Comparison of ENCODE assay signal across 16 cellular contexts in genomic region chr14:56815301-56815700, GRCh38. TPM values are rescaled to one million over a fixed set of nuclear protein-coding genes. Genes with fewer than 3 reads are reported as not detected.
DNase-seq lines count a peak whose midpoint lies in the region; ATAC-seq, FAIRE-seq and TF ChIP-seq lines count a peak whose summit lies in the region.
"Had no signal": no experiment of that assay in that cellular context is flagged by ENCODE, and none has a peak within 500 bp of the region (broad histone marks: within the 10 kb centered on the region; RNA-seq: fewer than 3 reads in every experiment).

No MANE protein-coding gene starts in this region.

- H3K9me3 ChIP-seq in astrocyte (ENCODE audit: insufficient read depth, low read depth, low read length) (no peaks in the 10 kb centered on the region), neural progenitor cell (ENCODE audit: low read depth) (no peaks in the 10 kb centered on the region)
- H3K9me3 ChIP-seq: Caco-2 had no signal

- no peaks in the 10 kb centered on the region for H3K4me1 Mint-ChIP-seq in astrocyte (ENCODE audit: low read depth, unreplicated experiment)
- H3K4me1 Mint-ChIP-seq in neural progenitor cell, result peaks cover 36% of the 10 kb centered on the region
- peaks cover 2 to 9% (median 6%) of the 10 kb centered on the region in 4 donors for H3K4me1 Mint-ChIP-seq in naive thymus-derived CD8-positive, alpha-beta T cell

- H2AFZ ChIP-seq in astrocyte (ENCODE audit: low read depth, low read length) (no peak overlapping the region), neural progenitor cell (replicated peaks) (no peak overlapping the region)
- H2AFZ ChIP-seq: GM23248 had no signal

- peaks cover 71% of the 10 kb centered on the region for H3K27me3 ChIP-seq in astrocyte (ENCODE audit: insufficient read depth, low read length)
- peaks cover 63% of the 10 kb centered on the region for H3K27me3 ChIP-seq in neural progenitor cell

- H3K9me3 Mint-ChIP-seq in astrocyte (ENCODE audit: unreplicated experiment) (peaks cover 5% of the 10 kb centered on the region), neural progenitor cell (no peaks in the 10 kb centered on the region)
- peaks cover 0 to 11% (median 1%) of the 10 kb centered on the region in 9 donors for H3K9me3 Mint-ChIP-seq in naive thymus-derived CD8-positive, alpha-beta T cell

- ATAC-seq in GM21367 (IDR thresholded peaks at IDR 0.05; ENCODE audit: unreplicated experiment), result no peak
- ATAC-seq in naive thymus-derived CD8-positive, alpha-beta T cell, result no peak

- TF ChIP-seq CTCF in astrocyte (IDR thresholded peaks at IDR 0.05; ENCODE audit: insufficient read depth, low read depth, low read length) (no peak), neural progenitor cell (IDR thresholded peaks at IDR 0.05) (no peak)

- H3K27ac Mint-ChIP-seq in astrocyte (ENCODE audit: unreplicated experiment) (no peak overlapping the region), neural progenitor cell (peak overlapping the region; percentile 63)
- no peak overlapping the region for H3K27ac Mint-ChIP-seq in naive thymus-derived CD8-positive, alpha-beta T cell
- H3K27ac Mint-ChIP-seq: CD8-positive, alpha-beta memory T cell had no signal

- no peak overlapping the region for H3K4me3 Mint-ChIP-seq in astrocyte (ENCODE audit: unreplicated experiment)
- H3K4me3 Mint-ChIP-seq in neural progenitor cell, result peak overlapping the region; percentile 88
- no peak overlapping the region for H3K4me3 Mint-ChIP-seq in naive thymus-derived CD8-positive, alpha-beta T cell
- H3K4me3 Mint-ChIP-seq: CD8-positive, alpha-beta memory T cell had no signal

- H4K20me1 ChIP-seq in astrocyte (ENCODE audit: insufficient read depth, low read length) (no peaks in the 10 kb centered on the region), neural progenitor cell (ENCODE audit: low read depth) (no peaks in the 10 kb centered on the region)

- H3F3A ChIP-seq in neural progenitor cell (ENCODE audit: low read depth), result peaks cover 77% of the 10 kb centered on the region

- DNase-seq in NCI-H82 (lab: John Stamatoyannopoulos, UW), result peak; percentile 79
- DNase-seq in NCI-H82 treated with DMSO at 0.1 percent for 48 hours (lab: John Stamatoyannopoulos, UW; ENCODE audit: unreplicated experiment), result no peak
- DNase-seq in astrocyte (ENCODE audit: low read depth), result no peak
- DNase-seq in neural progenitor cell (ENCODE audit: low spot score), result no peak
- no peak for DNase-seq in T-helper 1 cell
- no peak for DNase-seq in naive thymus-derived CD8-positive, alpha-beta T cell
- DNase-seq: AML-193; Caco-2; CD8-positive, alpha-beta memory T cell; DND-41; GF-D8; GM23248; H7 had no signal

- H3K36me3 Mint-ChIP-seq in astrocyte (ENCODE audit: low read depth, unreplicated experiment) (no peaks in the 10 kb centered on the region), neural progenitor cell (peaks cover 2% of the 10 kb centered on the region)
- peaks cover 0 to 7% (median 5%) of the 10 kb centered on the region in 3 donors for H3K36me3 Mint-ChIP-seq in naive thymus-derived CD8-positive, alpha-beta T cell
- H3K36me3 Mint-ChIP-seq: CD8-positive, alpha-beta memory T cell had no signal

- H3K4me2 ChIP-seq in astrocyte (ENCODE audit: low read length) (peak overlapping the region; percentile 63), neural progenitor cell (peak overlapping the region; percentile 97)
- H3K4me2 ChIP-seq: BLaER1 had no signal

- H3K4me3 ChIP-seq in astrocyte (ENCODE audit: insufficient read depth, low read depth, low read length) (no peak overlapping the region), neural progenitor cell (peak overlapping the region; percentile 98)
- H3K4me3 ChIP-seq: BLaER1, GM23248 had no signal

- H3K27ac ChIP-seq in astrocyte (ENCODE audit: low read depth, low read length) (no peak overlapping the region), neural progenitor cell (no peak overlapping the region)
- H3K27ac ChIP-seq: 22Rv1, BLaER1, GM23248 had no signal

- no peaks in the 10 kb centered on the region for H3K36me3 ChIP-seq in astrocyte (ENCODE audit: insufficient read depth, low read length)
- H3K36me3 ChIP-seq in neural progenitor cell, result no peaks in the 10 kb centered on the region
- H3K36me3 ChIP-seq: BLaER1 had no signal

- no peak for FAIRE-seq in astrocyte (lab: Jason Lieb, UNC)

- H3K9ac ChIP-seq in astrocyte (ENCODE audit: low read length) (no peak overlapping the region), neural progenitor cell (no peak overlapping the region)
- H3K9ac ChIP-seq: BLaER1, GM23248 had no signal

- POLR2A ChIA-PET in naive thymus-derived CD8-positive, alpha-beta T cell (lab: Charles Lee), result no interaction called here

- H3K79me2 ChIP-seq in astrocyte (ENCODE audit: insufficient read depth, low read length), result no peaks in the 10 kb centered on the region
- H3K79me2 ChIP-seq in neural progenitor cell (ENCODE audit: low read depth), result peaks cover 74% of the 10 kb centered on the region

- H3K4me1 ChIP-seq in astrocyte (ENCODE audit: insufficient read depth, low read length), result no peaks in the 10 kb centered on the region
- H3K4me1 ChIP-seq in neural progenitor cell, result peaks cover 70% of the 10 kb centered on the region
- H3K4me1 ChIP-seq: Caco-2 had no signal

- H3K27me3 Mint-ChIP-seq in astrocyte (ENCODE audit: low read depth, unreplicated experiment) (peaks cover 85% of the 10 kb centered on the region), neural progenitor cell (ENCODE audit: insufficient read depth, low read depth) (peaks cover 62% of the 10 kb centered on the region)
- H3K27me3 Mint-ChIP-seq in naive thymus-derived CD8-positive, alpha-beta T cell, result peaks cover 45 to 88% (median 62%) of the 10 kb centered on the region in 5 donors

RNA-seq across cellular contexts. Expression of gene OTX2, which starts 5.0 kb away (rescaled TPM):
- total RNA-seq in astrocyte, result 2.3 and 8.2 TPM in 2 replicates
- 453 and 513 TPM in 2 replicates for total RNA-seq in neural progenitor cell (ENCODE audit: low replicate concordance)
- total RNA-seq in naive thymus-derived CD8-positive, alpha-beta T cell, result not detected
- polyA plus RNA-seq in naive thymus-derived CD8-positive, alpha-beta T cell, result not detected
- total RNA-seq: Caco-2; CD8-positive, alpha-beta memory T cell; GM23248 had no signal
- polyA plus RNA-seq: CD8-positive, alpha-beta memory T cell; GM23248 had no signal

Comparison
In these comparisons a context has a peak if more than half of its experiments do, and no peak if none do; other contexts are left out.
1. RNA of gene OTX2, which starts 5.0 kb away (total RNA-seq): 453 to 513 TPM in neural progenitor cell; 2.3 to 8.2 TPM in astrocyte and not detected in naive thymus-derived CD8-positive, alpha-beta T cell; every median in the first group is over 10 times any median in the second.